8 cellular contexts compared by ENCODE assay signal in the genomic region with DNA sequence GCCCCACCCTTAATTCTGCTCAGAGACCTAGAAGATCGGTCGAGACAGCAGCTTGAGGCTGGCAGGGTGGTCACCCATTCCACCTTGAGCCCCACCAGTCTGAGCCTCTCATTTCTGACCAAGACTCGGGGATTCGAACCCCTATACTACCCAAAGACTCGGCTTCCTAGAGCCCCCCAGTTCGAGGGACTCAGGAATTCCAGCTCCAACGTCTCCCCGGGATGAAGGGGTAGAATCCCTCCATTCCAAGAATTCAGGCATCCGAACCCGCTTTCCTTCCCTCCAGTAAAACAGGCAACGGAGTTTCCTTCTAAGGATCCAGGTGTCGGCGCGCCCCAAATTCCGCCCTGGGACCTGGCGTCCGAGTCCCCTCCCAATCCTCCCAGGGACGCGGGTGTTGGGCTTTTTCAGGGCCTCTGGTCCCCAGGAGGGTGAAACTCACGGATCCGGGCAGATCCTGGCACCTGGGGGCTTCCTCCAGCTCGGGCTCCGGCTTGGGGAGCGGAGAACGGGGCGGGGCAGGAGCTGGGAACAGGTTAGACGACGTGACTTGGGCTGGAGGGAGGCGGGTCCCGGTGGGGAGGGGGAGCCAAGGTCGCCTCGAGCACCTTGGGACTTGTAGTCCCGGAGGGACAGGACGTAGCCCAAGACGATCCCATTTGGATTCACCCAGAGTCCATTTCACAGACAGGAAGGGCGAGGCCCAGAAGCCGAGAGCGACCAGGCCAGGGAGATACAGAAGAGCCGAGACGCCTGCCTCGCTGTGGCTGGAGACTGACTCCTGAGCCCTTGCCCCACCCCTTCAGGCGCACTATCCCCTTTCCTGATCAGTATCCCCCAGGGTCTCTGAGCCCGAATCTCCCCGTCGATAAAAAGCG. TPM values are rescaled to one million over a fixed set of nuclear protein-coding genes. Genes with fewer than 3 reads are reported as not detected.
A peak's percentile ranks its signal among the peaks of the same experiment; 100 is the strongest.
DNase-seq lines count a peak whose midpoint lies in the region; ATAC-seq and TF ChIP-seq lines count a peak whose summit lies in the region.

A gene with protein sequence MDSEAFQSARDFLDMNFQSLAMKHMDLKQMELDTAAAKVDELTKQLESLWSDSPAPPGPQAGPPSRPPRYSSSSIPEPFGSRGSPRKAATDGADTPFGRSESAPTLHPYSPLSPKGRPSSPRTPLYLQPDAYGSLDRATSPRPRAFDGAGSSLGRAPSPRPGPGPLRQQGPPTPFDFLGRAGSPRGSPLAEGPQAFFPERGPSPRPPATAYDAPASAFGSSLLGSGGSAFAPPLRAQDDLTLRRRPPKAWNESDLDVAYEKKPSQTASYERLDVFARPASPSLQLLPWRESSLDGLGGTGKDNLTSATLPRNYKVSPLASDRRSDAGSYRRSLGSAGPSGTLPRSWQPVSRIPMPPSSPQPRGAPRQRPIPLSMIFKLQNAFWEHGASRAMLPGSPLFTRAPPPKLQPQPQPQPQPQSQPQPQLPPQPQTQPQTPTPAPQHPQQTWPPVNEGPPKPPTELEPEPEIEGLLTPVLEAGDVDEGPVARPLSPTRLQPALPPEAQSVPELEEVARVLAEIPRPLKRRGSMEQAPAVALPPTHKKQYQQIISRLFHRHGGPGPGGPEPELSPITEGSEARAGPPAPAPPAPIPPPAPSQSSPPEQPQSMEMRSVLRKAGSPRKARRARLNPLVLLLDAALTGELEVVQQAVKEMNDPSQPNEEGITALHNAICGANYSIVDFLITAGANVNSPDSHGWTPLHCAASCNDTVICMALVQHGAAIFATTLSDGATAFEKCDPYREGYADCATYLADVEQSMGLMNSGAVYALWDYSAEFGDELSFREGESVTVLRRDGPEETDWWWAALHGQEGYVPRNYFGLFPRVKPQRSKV (minus strand): TSS at position 513 of the 878 bp plus-strand sequence. CDS start 6,751 bp downstream, outside the sequence.

- no peaks in the 10 kb centered on the region for H3K9me3 ChIP-seq in MM.1S (replicated peaks; ENCODE audit: insufficient read depth, low read length)

- H3K36me3 ChIP-seq in MM.1S (replicated peaks; ENCODE audit: insufficient read depth, low read length) = no peaks in the 10 kb centered on the region

- ATAC-seq in GM21367 (IDR thresholded peaks at IDR 0.05; ENCODE audit: unreplicated experiment) = no peak

- TF ChIP-seq CTCF in MM.1S (IDR thresholded peaks at IDR 0.05; ENCODE audit: low read length) = no peak

- H3K9me2 ChIP-seq in MM.1S (replicated peaks; ENCODE audit: insufficient read depth, low read length) = no peaks in the 10 kb centered on the region

- H3F3A ChIP-seq in MM.1S (ENCODE audit: insufficient read depth, low read length) = no peaks in the 10 kb centered on the region

- no peaks in the 10 kb centered on the region for H4K20me1 ChIP-seq in MM.1S (ENCODE audit: insufficient read depth, low read length)

- H2AFZ ChIP-seq in MM.1S (ENCODE audit: low read length) = peak within 1 kb of the TSS; percentile 93

- no peaks in the 10 kb centered on the region for H3K27me3 ChIP-seq in MM.1S (replicated peaks; ENCODE audit: insufficient read depth, low read length)

- no peaks in the 10 kb centered on the region for H3K4me1 ChIP-seq in MM.1S (ENCODE audit: low read length)

- DNase-seq in activated T-cell treated with anti-CD3 and anti-CD28 coated beads for 24 hours (ENCODE audit: low read depth) (peak; percentile 36), activated T-cell treated with anti-CD3 and anti-CD28 coated beads for 4 hours (no peak), MM.1S (peak; percentile 60), cerebellar cortex (ENCODE audit: low spot score) (peak; percentile 77), kidney tubule cell (ENCODE audit: low spot score) (peak; percentile 96)
- peak; percentile 58 to 73 for DNase-seq in stimulated activated CD4-positive, alpha-beta T cell treated with anti-CD3 and anti-CD28 coated beads, Interleukin-2, amount 100 ng/mL, for 24 hours

- H3K27ac ChIP-seq in MM.1S (ENCODE audit: low read length) = peak within 1 kb of the TSS; percentile 75; the same call in 1 of the 2 replicates

- intact Hi-C loops in T-helper 2 cell treated with Interferon-gamma antibody and Interleukin-4, amounts not matched to agents 100 ng/mL and 5 ng/mL, for 36 hours (cut with micrococcal nuclease) = loop anchor here (1.0 to 10.0 kb wide), 4 partner anchors 34 to 312 kb away; a partner anchor contains a TSS

- peaks cover 28% of the 10 kb centered on the region for H3K79me2 ChIP-seq in MM.1S (ENCODE audit: low read length)

- peak within 1 kb of the TSS; percentile 98 for H3K4me2 ChIP-seq in MM.1S (ENCODE audit: low read depth, low read length)

- H3K9ac ChIP-seq in MM.1S (ENCODE audit: low read length) = peak within 1 kb of the TSS; percentile 89

- H3K4me3 ChIP-seq in MM.1S (ENCODE audit: low read length) = peak within 1 kb of the TSS; percentile 95

RNA-seq across cellular contexts. Expression of the gene that starts here (rescaled TPM):
- 10.9 and 12.9 TPM in 2 replicates for total RNA-seq in T-helper 2 cell treated with Interferon-gamma antibody and Interleukin-4, amounts not matched to agents 100 ng/mL and 5 ng/mL, for 36 hours
